29 cellular contexts compared by ENCODE assay signal in genomic region chr15:72062319-72062718, GRCh38.
"Had no signal": no experiment of that assay in that cellular context is flagged by ENCODE, and none has a peak within 500 bp of the region (broad histone marks: within the 10 kb centered on the region; RNA-seq: fewer than 3 reads in every experiment).

No MANE protein-coding gene starts in this region.

- H3K36me3 ChIP-seq: pancreas, spleen, suprapubic skin, transverse colon, upper lobe of right lung, uterus had no signal

- H3K4me3 Mint-ChIP-seq: naive thymus-derived CD8-positive, alpha-beta T cell; natural killer cell treated with Interleukin-12 subunit alpha and Interleukin-12 subunit beta and Interleukin-15 and Interleukin-18, amount 100 ng/mL, for 72 hours; nephron progenitor cell; neural crest cell; stimulated activated memory B cell treated with anti-CD40 and anti-IgM and Interleukin-4, amounts not matched to agents 10 μg/mL and 1 μg/mL and 100 μg/mL, for 72 hours; stimulated activated naive CD8-positive, alpha-beta T cell treated with anti-CD3 and anti-CD28 coated beads, Interleukin-15, amount 100 ng/mL, for 72 hours; type B pancreatic cell had no signal

- H3K27me3 Mint-ChIP-seq: naive B cell; naive thymus-derived CD8-positive, alpha-beta T cell; natural killer cell treated with Interleukin-12 subunit alpha and Interleukin-12 subunit beta and Interleukin-15 and Interleukin-18, amount 100 ng/mL, for 72 hours; stimulated activated memory B cell treated with anti-CD40 and anti-IgM and Interleukin-4, amounts not matched to agents 10 μg/mL and 1 μg/mL and 100 μg/mL, for 72 hours; stimulated activated naive CD8-positive, alpha-beta T cell treated with anti-CD3 and anti-CD28 coated beads, Interleukin-15, amount 100 ng/mL, for 72 hours; type B pancreatic cell had no signal

- H3K27ac Mint-ChIP-seq: naive B cell; naive thymus-derived CD8-positive, alpha-beta T cell; natural killer cell treated with Interleukin-12 subunit alpha and Interleukin-12 subunit beta and Interleukin-15 and Interleukin-18, amount 100 ng/mL, for 72 hours; nephron progenitor cell; stimulated activated memory B cell treated with anti-CD40 and anti-IgM and Interleukin-4, amounts not matched to agents 10 μg/mL and 1 μg/mL and 100 μg/mL, for 72 hours; stimulated activated naive CD8-positive, alpha-beta T cell treated with anti-CD3 and anti-CD28 coated beads, Interleukin-15, amount 100 ng/mL, for 72 hours; type B pancreatic cell had no signal

- FAIRE-seq: pancreas had no signal

- H3K4me1 ChIP-seq: pancreas, testis, uterus had no signal

- H3K4me1 Mint-ChIP-seq: nephron progenitor cell had no signal

- H3K9me3 ChIP-seq: pancreas, psoas muscle, suprapubic skin, testis, tibial artery, transverse colon, upper lobe of right lung, uterus had no signal

- H3K9me3 Mint-ChIP-seq: stimulated activated memory B cell treated with anti-CD40 and anti-IgM and Interleukin-4, amounts not matched to agents 10 μg/mL and 1 μg/mL and 100 μg/mL, for 72 hours had no signal

- H3K27ac ChIP-seq: pancreas, psoas muscle, skin epidermis, spleen, suprapubic skin, testis, tibial artery, transverse colon, upper lobe of right lung, uterus had no signal

- DNase-seq: naive B cell; naive thymus-derived CD8-positive, alpha-beta T cell; nephron progenitor cell; pancreas; psoas muscle; right cardiac atrium; spleen; stimulated activated CD4-positive, alpha-beta T cell treated with anti-CD3 and anti-CD28 coated beads, Interleukin-12 subunit alpha, Interleukin-12 subunit beta, amount 100 ng/mL, for 4 hours; stimulated activated CD4-positive, alpha-beta T cell treated with anti-CD3 and anti-CD28 coated beads, Interleukin-1b, Interleukin-23, amount 100 ng/mL, for 48 hours; stimulated activated CD4-positive, alpha-beta T cell treated with anti-CD3 and anti-CD28 coated beads, Interleukin-4, amount 100 ng/mL, for 1 hour; stimulated activated CD4-positive, alpha-beta T cell treated with anti-CD3 and anti-CD28 coated beads, Interleukin-4, amount 100 ng/mL, for 4 hours; stimulated activated CD8-positive, alpha-beta memory T cell treated with anti-CD3 and anti-CD28 coated beads, Interleukin-4, amount 100 ng/mL, for 48 hours; stimulated activated naive CD4-positive, alpha-beta T cell; stimulated activated naive CD8-positive, alpha-beta T cell treated with anti-CD3 and anti-CD28 coated beads, Interleukin-15, amount 100 ng/mL, for 72 hours; stimulated activated naive CD8-positive, alpha-beta T cell treated with anti-CD3 and anti-CD28 coated beads, Interleukin-15, Interleukin-2, amounts not matched to agents 100 U/mL and 50 U/mL, for 24 hours; substantia nigra; testis; tibial artery; transverse colon; upper lobe of right lung; uterus had no signal

- H3K4me2 ChIP-seq: smooth muscle cell had no signal

- ATAC-seq: naive thymus-derived CD8-positive, alpha-beta T cell; natural killer cell treated with Interleukin-12 subunit alpha and Interleukin-12 subunit beta and Interleukin-15 and Interleukin-18, amount 100 ng/mL, for 72 hours; pancreas; psoas muscle; right cardiac atrium; sciatic nerve; stimulated activated memory B cell treated with anti-CD40 and anti-IgM and Interleukin-4, amounts not matched to agents 10 μg/mL and 1 μg/mL and 100 μg/mL, for 72 hours; stimulated activated naive CD8-positive, alpha-beta T cell treated with anti-CD3 and anti-CD28 coated beads, Interleukin-15, amount 100 ng/mL, for 72 hours; stimulated activated naive CD8-positive, alpha-beta T cell treated with anti-CD3 and anti-CD28 coated beads, Interleukin-15, Interleukin-2, amounts not matched to agents 100 U/mL and 50 U/mL, for 24 hours; upper lobe of right lung had no signal

- H3K27me3 ChIP-seq: pancreas, spleen, suprapubic skin, testis, tibial artery, transverse colon, upper lobe of right lung, uterus had no signal

- H3K4me3 ChIP-seq: pancreas, psoas muscle, skin epidermis, smooth muscle cell, spleen, suprapubic skin, testis, tibial artery, transverse colon, upper lobe of right lung, uterus had no signal
